In genomic region chr5:54678737-54679136, GRCh38 we compare ENCODE assay signal across 26 cellular contexts.
"Had no signal": no experiment of that assay in that cellular context is flagged by ENCODE, and none has a peak within 500 bp of the region (broad histone marks: within the 10 kb centered on the region; RNA-seq: fewer than 3 reads in every experiment).

No MANE protein-coding gene starts in this region.

- H3K27ac ChIP-seq: esophagus muscularis mucosa, gastroesophageal sphincter, WERI-Rb-1 had no signal

- H3K27me3 ChIP-seq: esophagus muscularis mucosa, gastroesophageal sphincter, heart left ventricle had no signal

- DNase-seq: activated CD4-positive, alpha-beta T cell treated with anti-CD3 and anti-CD28 coated beads, Interleukin-2, amount 10 ng/mL, durations not matched to agents 7 days and 5 days; activated CD4-positive, CD25-positive, alpha-beta regulatory T cell treated with anti-CD3 and anti-CD28 coated beads, Interleukin-2, amount 50 U/mL, for 72 hours; activated CD8-positive, alpha-beta memory T cell treated with anti-CD3 and anti-CD28 coated beads, Interleukin-2, amount 10 ng/mL, durations not matched to agents 7 days and 5 days; activated CD8-positive, alpha-beta T cell treated with anti-CD3 and anti-CD28 coated beads for 36 hours; activated gamma-delta T cell; activated naive CD4-positive, alpha-beta T cell treated with anti-CD3 and anti-CD28 coated beads, Interleukin-2, amount 50 U/mL, for 16 hours; activated naive CD8-positive, alpha-beta T cell treated with anti-CD3 and anti-CD28 coated beads, Interleukin-2, amount 50 U/mL, for 24 hours; activated T-cell treated with anti-CD3 and anti-CD28 coated beads for 4 hours; central memory CD4-positive, alpha-beta T cell; kidney; naive thymus-derived CD4-positive, alpha-beta T cell; posterior cingulate gyrus; retina; stimulated activated CD4-positive, alpha-beta T cell treated with anti-CD3 and anti-CD28 coated beads, Interleukin-2, amount 100 ng/mL, for 48 hours; stimulated activated CD8-positive, alpha-beta memory T cell treated with anti-CD3 and anti-CD28 coated beads, Interleukin-4, amount 100 ng/mL, for 48 hours; stimulated activated naive B cell treated with anti-CD40 and anti-IgM and Interleukin-4, amounts not matched to agents 10 μg/mL and 1 μg/mL and 100 μg/mL, for 72 hours; WERI-Rb-1 had no signal

- H3K4me3 Mint-ChIP-seq: activated CD4-positive, alpha-beta T cell treated with anti-CD3 and anti-CD28 coated beads, Interleukin-2, amount 10 ng/mL, durations not matched to agents 7 days and 5 days; activated CD8-positive, alpha-beta memory T cell treated with anti-CD3 and anti-CD28 coated beads, Interleukin-2, amount 10 ng/mL, durations not matched to agents 7 days and 5 days; activated CD8-positive, alpha-beta T cell treated with anti-CD3 and anti-CD28 coated beads for 36 hours; activated naive CD8-positive, alpha-beta T cell treated with anti-CD3 and anti-CD28 coated beads, Interleukin-2, amount 50 U/mL, for 24 hours; activated T-helper 1 cell treated with anti-CD3 and anti-CD28 coated beads, Interleukin-12 subunit alpha, Interleukin-12 subunit beta, Interleukin-2, Interleukin-4 antibody, amounts not matched to agents 30 ng/mL and 10 ng/mL and 1 ng/mL, durations not matched to agents 14 hours and 24 hours and 36 hours; brain; naive thymus-derived CD4-positive, alpha-beta T cell; neural crest cell; stimulated activated naive B cell treated with anti-CD40 and anti-IgM and Interleukin-4, amounts not matched to agents 10 μg/mL and 1 μg/mL and 100 μg/mL, for 72 hours; type B pancreatic cell had no signal

- H3K36me3 ChIP-seq: esophagus muscularis mucosa, gastroesophageal sphincter, heart left ventricle, WERI-Rb-1 had no signal

- H3K4me3 ChIP-seq: coronary artery, esophagus muscularis mucosa, gastroesophageal sphincter, heart left ventricle had no signal

- H3K27ac Mint-ChIP-seq: activated CD4-positive, alpha-beta T cell treated with anti-CD3 and anti-CD28 coated beads, Interleukin-2, amount 10 ng/mL, durations not matched to agents 7 days and 5 days; activated CD8-positive, alpha-beta memory T cell treated with anti-CD3 and anti-CD28 coated beads, Interleukin-2, amount 10 ng/mL, durations not matched to agents 7 days and 5 days; activated CD8-positive, alpha-beta T cell treated with anti-CD3 and anti-CD28 coated beads for 36 hours; activated naive CD8-positive, alpha-beta T cell treated with anti-CD3 and anti-CD28 coated beads, Interleukin-2, amount 50 U/mL, for 24 hours; activated T-helper 1 cell treated with anti-CD3 and anti-CD28 coated beads, Interleukin-12 subunit alpha, Interleukin-12 subunit beta, Interleukin-2, Interleukin-4 antibody, amounts not matched to agents 30 ng/mL and 10 ng/mL and 1 ng/mL, durations not matched to agents 14 hours and 24 hours and 36 hours; naive thymus-derived CD4-positive, alpha-beta T cell; stimulated activated naive B cell treated with anti-CD40 and anti-IgM and Interleukin-4, amounts not matched to agents 10 μg/mL and 1 μg/mL and 100 μg/mL, for 72 hours; type B pancreatic cell had no signal

- ATAC-seq: activated CD8-positive, alpha-beta memory T cell treated with anti-CD3 and anti-CD28 coated beads, Interleukin-2, amount 10 ng/mL, durations not matched to agents 7 days and 5 days; activated CD8-positive, alpha-beta T cell treated with anti-CD3 and anti-CD28 coated beads for 36 hours; activated naive CD8-positive, alpha-beta T cell treated with anti-CD3 and anti-CD28 coated beads, Interleukin-2, amount 50 U/mL, for 24 hours; gastroesophageal sphincter; left lobe of liver; naive thymus-derived CD4-positive, alpha-beta T cell; stimulated activated naive B cell treated with anti-CD40 and anti-IgM and Interleukin-4, amounts not matched to agents 10 μg/mL and 1 μg/mL and 100 μg/mL, for 72 hours had no signal

- H3K9me3 ChIP-seq: esophagus muscularis mucosa, gastroesophageal sphincter had no signal

- H3K27me3 Mint-ChIP-seq: activated CD8-positive, alpha-beta T cell treated with anti-CD3 and anti-CD28 coated beads for 36 hours; activated naive CD8-positive, alpha-beta T cell treated with anti-CD3 and anti-CD28 coated beads, Interleukin-2, amount 50 U/mL, for 24 hours; stimulated activated naive B cell treated with anti-CD40 and anti-IgM and Interleukin-4, amounts not matched to agents 10 μg/mL and 1 μg/mL and 100 μg/mL, for 72 hours had no signal

- H3K36me3 Mint-ChIP-seq: brain; stimulated activated naive B cell treated with anti-CD40 and anti-IgM and Interleukin-4, amounts not matched to agents 10 μg/mL and 1 μg/mL and 100 μg/mL, for 72 hours; type B pancreatic cell had no signal

- H3K4me1 ChIP-seq: gastroesophageal sphincter had no signal

- H3K4me1 Mint-ChIP-seq: brain had no signal
